Comparison of ENCODE assay signal across 9 cellular contexts in genomic region chr2:68603059-68603458, GRCh38. TPM values are rescaled to one million over a fixed set of nuclear protein-coding genes. Genes with fewer than 3 reads are reported as not detected.
"Had no signal": no experiment of that assay in that cellular context is flagged by ENCODE, and none has a peak within 500 bp of the region (broad histone marks: within the 10 kb centered on the region; RNA-seq: fewer than 3 reads in every experiment).

No MANE protein-coding gene starts in this region.

- ATAC-seq: GM12878 had no signal

- H3K4me3 ChIP-seq: GM12878 had no signal

- DNase-seq: GDM1, GF-D8 had no signal

- FAIRE-seq: G401.6, GM12878, GM12891, GM12892, GM18507, GM19239 had no signal

RNA-seq across cellular contexts. Expression of gene PROKR1, which starts 40.3 kb away (rescaled TPM):
- total RNA-seq: G401, GM12878 had no signal
